15 cellular contexts compared by ENCODE assay signal in the genomic region with DNA sequence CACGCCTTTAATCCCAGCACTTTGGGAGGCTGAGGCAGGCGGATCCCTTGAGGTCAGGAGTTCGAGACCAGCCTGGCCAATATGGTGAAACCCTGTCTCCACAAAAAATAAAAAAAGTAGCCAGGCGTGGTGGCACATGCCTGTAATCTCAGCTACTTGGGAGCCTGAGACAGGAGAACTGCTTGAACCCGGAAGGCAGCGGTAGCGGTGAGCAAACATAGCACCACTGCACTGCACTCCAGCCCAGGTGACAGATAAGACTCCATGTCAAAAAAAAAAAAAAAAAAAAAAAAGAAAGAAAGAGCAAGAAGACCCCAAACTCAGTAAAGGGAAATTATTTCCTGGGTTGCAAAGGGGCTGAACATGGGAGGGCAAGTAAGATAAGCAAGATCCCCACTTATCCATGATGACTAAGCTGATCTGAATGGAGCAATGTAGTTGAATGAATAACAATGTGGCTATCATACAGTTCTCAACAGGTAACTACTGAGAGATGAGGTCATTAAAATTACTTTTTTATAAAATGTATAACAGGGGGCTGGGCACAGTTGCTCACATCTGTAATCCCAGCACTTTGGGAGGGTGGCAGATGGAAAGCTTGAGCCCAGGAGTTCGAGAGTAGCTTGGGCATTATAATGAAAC.
"Had no signal": no experiment of that assay in that cellular context is flagged by ENCODE, and none has a peak within 500 bp of the region (broad histone marks: within the 10 kb centered on the region; RNA-seq: fewer than 3 reads in every experiment).

No MANE protein-coding gene starts in this region.

- ATAC-seq: activated CD4-positive, alpha-beta T cell treated with anti-CD3 and anti-CD28 coated beads for 36 hours; heart right ventricle; naive thymus-derived CD4-positive, alpha-beta T cell; stimulated activated naive CD8-positive, alpha-beta T cell treated with anti-CD3 and anti-CD28 coated beads, Interleukin-15, amount 100 ng/mL, for 72 hours had no signal

- H3K4me3 ChIP-seq: heart right ventricle, lung, thyroid gland, uterus had no signal

- H3K27ac ChIP-seq: heart right ventricle, parathyroid adenoma, thyroid gland, uterus, WERI-Rb-1 had no signal

- H3K4me1 ChIP-seq: thyroid gland, uterus had no signal

- DNase-seq: activated CD4-positive, alpha-beta T cell treated with anti-CD3 and anti-CD28 coated beads for 36 hours; activated naive CD4-positive, alpha-beta T cell treated with anti-CD3 and anti-CD28 coated beads, Interleukin-2, amount 50 U/mL, for 16 hours; heart right ventricle; kidney glomerular epithelial cell; naive thymus-derived CD4-positive, alpha-beta T cell; retina; stimulated activated CD4-positive, alpha-beta T cell treated with anti-CD3 and anti-CD28 coated beads, Interleukin-4, amount 100 ng/mL, for 4 hours; stimulated activated naive CD8-positive, alpha-beta T cell treated with anti-CD3 and anti-CD28 coated beads, Interleukin-15, amount 100 ng/mL, for 72 hours; T-helper 9 cell; thyroid gland; uterus; WERI-Rb-1 had no signal

- FAIRE-seq: frontal cortex had no signal

- H3K27me3 ChIP-seq: heart right ventricle, thyroid gland, uterus had no signal

- H3K9me3 ChIP-seq: heart right ventricle, thyroid gland, uterus had no signal

- H3K9me3 Mint-ChIP-seq: naive thymus-derived CD4-positive, alpha-beta T cell; stimulated activated naive CD8-positive, alpha-beta T cell treated with anti-CD3 and anti-CD28 coated beads, Interleukin-15, amount 100 ng/mL, for 72 hours had no signal

- H3K36me3 ChIP-seq: uterus had no signal

- H3K27ac Mint-ChIP-seq: activated CD4-positive, alpha-beta T cell treated with anti-CD3 and anti-CD28 coated beads for 36 hours had no signal
